In the genomic region with DNA sequence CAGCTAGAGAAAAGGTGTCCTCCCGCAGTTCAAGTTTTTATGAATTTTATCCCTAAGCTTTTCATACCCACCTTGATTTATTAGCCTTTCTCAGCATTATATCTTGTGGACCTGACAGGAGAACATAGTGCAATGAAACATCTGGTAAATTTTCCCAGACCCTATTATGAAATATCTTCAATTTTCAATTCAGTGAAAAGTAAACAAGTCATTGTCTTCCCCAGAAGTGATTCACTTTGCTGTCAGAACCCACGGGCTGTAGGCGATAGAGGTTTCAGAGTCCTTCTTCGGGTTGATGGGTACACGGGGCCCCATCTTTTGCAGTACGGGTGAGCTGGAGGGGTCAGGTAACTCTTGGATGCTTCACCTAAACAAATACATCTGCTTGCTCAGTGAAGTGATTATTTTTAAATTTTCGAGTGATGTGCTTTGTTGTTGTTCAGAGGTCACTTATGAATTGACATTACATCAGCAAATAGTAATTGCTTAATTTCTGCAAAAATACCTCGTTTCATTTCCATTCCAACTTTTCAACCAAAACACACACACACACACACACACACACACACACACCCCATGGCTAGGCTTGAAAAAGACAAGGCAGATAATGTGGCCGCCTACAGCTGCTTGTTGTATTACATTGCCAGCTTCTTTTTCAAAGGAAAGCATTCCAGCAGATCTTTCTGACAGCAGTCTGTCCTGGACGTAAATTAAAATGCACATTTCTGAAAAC, we compare ENCODE assay signal across 15 cellular contexts.
A peak's percentile ranks its signal among the peaks of the same experiment; 100 is the strongest.
DNase-seq lines count a peak whose midpoint lies in the region; TF ChIP-seq lines count a peak whose summit lies in the region.
"Had no signal": no experiment of that assay in that cellular context is flagged by ENCODE, and none has a peak within 500 bp of the region (broad histone marks: within the 10 kb centered on the region; RNA-seq: fewer than 3 reads in every experiment).

No MANE protein-coding gene starts in this region.

- H3K36me3 ChIP-seq in ACC112 (ENCODE audit: insufficient read depth, low read length) (no peaks in the 10 kb centered on the region), brain microvascular endothelial cell (replicated peaks) (no peaks in the 10 kb centered on the region), WERI-Rb-1 (no peaks in the 10 kb centered on the region)
- H3K36me3 ChIP-seq: pancreas, tibial artery had no signal

- H3K9me3 ChIP-seq in WERI-Rb-1 (ENCODE audit: severe bottlenecking): no peaks in the 10 kb centered on the region
- H3K9me3 ChIP-seq: body of pancreas, pancreas, tibial artery had no signal

- H3K4me3 ChIP-seq in ACC112 (ENCODE audit: low read depth, low read length) (peak overlapping the region; percentile 42; the same call in 1 of the 2 replicates), brain microvascular endothelial cell (ENCODE audit: low read depth, low read length) (no peak overlapping the region), WERI-Rb-1 (ENCODE audit: low read depth, low read length) (no peak overlapping the region)
- H3K4me3 ChIP-seq: body of pancreas, pancreas, tibial artery had no signal

- peak overlapping the region; percentile 12; the same call in 1 of the 2 replicates for H3K27ac ChIP-seq in ACC112 (ENCODE audit: low read depth, low read length)
- H3K27ac ChIP-seq in brain microvascular endothelial cell: peak overlapping the region; percentile 52
- no peak overlapping the region for H3K27ac ChIP-seq in WERI-Rb-1
- H3K27ac ChIP-seq: body of pancreas, pancreas, tibial artery had no signal

- no peaks in the 10 kb centered on the region for H3K79me2 ChIP-seq in ACC112 (ENCODE audit: control insufficient read depth, insufficient read depth, low read length, unreplicated experiment)

- no peak overlapping the region for H2AFZ ChIP-seq in ACC112 (ENCODE audit: low read length, unreplicated experiment)

- H3K27me3 ChIP-seq in ACC112 (ENCODE audit: insufficient read depth, low read length) (peaks cover 14% of the 10 kb centered on the region; the same call in 1 of the 2 replicates), brain microvascular endothelial cell (replicated peaks) (no peaks in the 10 kb centered on the region), WERI-Rb-1 (ENCODE audit: insufficient read depth, low read depth, severe bottlenecking) (no peaks in the 10 kb centered on the region)
- H3K27me3 ChIP-seq: body of pancreas, pancreas, tibial artery had no signal

- TF ChIP-seq CTCF in brain microvascular endothelial cell (IDR thresholded peaks at IDR 0.05; ENCODE audit: low read depth, low read length, missing control alignments) (no peak), GM10248 (IDR thresholded peaks at IDR 0.05; ENCODE audit: control extremely low read depth, extremely low read depth, low read depth, missing control alignments) (no peak), WERI-Rb-1 (IDR thresholded peaks at IDR 0.05; ENCODE audit: low read depth, low read length) (no peak)

- POLR2A ChIA-PET in GM10248 (lab: Yijun Ruan, JAX): no interaction called here

- peaks cover 12% of the 10 kb centered on the region for H3K4me1 ChIP-seq in ACC112 (ENCODE audit: control insufficient read depth, insufficient read depth, low read length, unreplicated experiment)

- DNase-seq in M059J (ENCODE audit: low read depth) (peak; percentile 9), brain microvascular endothelial cell (peak; percentile 51), kidney glomerular epithelial cell (lab: John Stamatoyannopoulos, UW) (peak; percentile 32), inferior parietal cortex (ENCODE audit: extremely low spot score) (no peak), NCI-H345 (lab: John Stamatoyannopoulos, UW) (no peak), GM10248 (ENCODE audit: extremely low spot score) (no peak), WERI-Rb-1 (no peak)
- DNase-seq: activated CD4-positive, alpha-beta memory T cell treated with anti-CD3 and anti-CD28 coated beads, Interleukin-2, amount 10 ng/mL, durations not matched to agents 7 days and 5 days; body of pancreas; NCI-H1105 treated with DMSO at 0.1 percent for 48 hours; NCI-H774; pancreas; SHP77; tibial artery had no signal

- CTCF ChIA-PET in GM10248 (lab: Yijun Ruan, JAX): interaction anchor here (1.5 to 2.1 kb wide), 2 partner anchors 9 to 16 kb away, joined by 4 to 10 read pairs; no protein-coding TSS in a partner anchor

- in situ Hi-C loops in brain microvascular endothelial cell (cut with HindIII; ENCODE audit: low pct_ligation_motif_present, low sequenced_read_pairs): no loop called here

Comparison
In these comparisons a context has a peak if more than half of its experiments do, and no peak if none do; other contexts are left out.
1. DNase-seq: peak in M059J (single experiment), brain microvascular endothelial cell (single experiment) and kidney glomerular epithelial cell (single experiment); none in inferior parietal cortex (single experiment), NCI-H345 (single experiment), GM10248 (single experiment) and WERI-Rb-1 (single experiment).